25 cellular contexts compared by ENCODE assay signal in genomic region chr1:15186846-15187151, GRCh38. TPM values are rescaled to one million over a fixed set of nuclear protein-coding genes. Genes with fewer than 3 reads are reported as not detected.
A peak's percentile ranks its signal among the peaks of the same experiment; 100 is the strongest.
DNase-seq lines count a peak whose midpoint lies in the region; ATAC-seq and TF ChIP-seq lines count a peak whose summit lies in the region.
"Had no signal": no experiment of that assay in that cellular context is flagged by ENCODE, and none has a peak within 500 bp of the region (broad histone marks: within the 10 kb centered on the region; RNA-seq: fewer than 3 reads in every experiment).

No MANE protein-coding gene starts in this region.

- H2AFZ ChIP-seq in SK-N-SH (ENCODE audit: low read depth) = no peak overlapping the region

- POLR2A ChIA-PET in SK-N-SH (lab: Yijun Ruan, JAX) = no interaction called here

- DNase-seq in H7 (peak; percentile 72), SK-N-SH (no peak), head of caudate nucleus (no peak), middle frontal gyrus (ENCODE audit: extremely low spot score, low spot score) (no peak)
- DNase-seq: ACHN; activated CD4-positive, alpha-beta T cell treated with anti-CD3 and anti-CD28 coated beads for 36 hours; activated naive CD4-positive, alpha-beta T cell treated with anti-CD3 and anti-CD28 coated beads, Interleukin-2, amount 10 ng/mL, durations not matched to agents 7 days and 5 days; amygdala; heart right ventricle; NCI-H1048; NCI-H1930; NCI-H226; NCI-H774; occipital lobe; SIG-M5; stimulated activated CD4-positive, alpha-beta T cell treated with anti-CD3 and anti-CD28 coated beads, Interleukin-12 subunit alpha, Interleukin-12 subunit beta, amount 100 ng/mL, for 4 hours; stimulated activated naive CD8-positive, alpha-beta T cell treated with anti-CD3 and anti-CD28 coated beads, Interleukin-15, amount 100 ng/mL, for 72 hours; upper lobe of left lung had no signal

- H3K9ac ChIP-seq in SK-N-SH (no peak overlapping the region), iPS-20b (ENCODE audit: low read depth, low read length) (peak overlapping the region; percentile 23; the same call in 1 of the 2 replicates), rectal smooth muscle tissue (ENCODE audit: low read length) (no peak overlapping the region)
- H3K9ac ChIP-seq: BLaER1 had no signal

- H3K36me3 ChIP-seq in H7 (replicated peaks; ENCODE audit: control insufficient read depth, insufficient read depth, low read length) (no peaks in the 10 kb centered on the region), SK-N-SH (replicated peaks in 1 of 2; ENCODE audit: control insufficient read depth in 1 of 2, insufficient read depth in 2 of 2, low read length in 1 of 2) (no peaks in the 10 kb centered on the region), iPS-20b (ENCODE audit: insufficient read depth, low read depth, low read length) (no peaks in the 10 kb centered on the region), rectal smooth muscle tissue (ENCODE audit: control insufficient read depth, insufficient read depth, low read length) (no peaks in the 10 kb centered on the region)
- H3K36me3 ChIP-seq: BLaER1, cardiac muscle cell, heart right ventricle, upper lobe of left lung had no signal

- peaks cover 18 to 55% of the 10 kb centered on the region in 2 experiments; a peak in 3 of 4 replicates for H3K4me1 ChIP-seq in SK-N-SH (ENCODE audit: control insufficient read depth in 1 of 2, insufficient read depth in 2 of 2, low read depth in 1 of 2, low read length in 1 of 2)
- H3K4me1 ChIP-seq in iPS-20b (ENCODE audit: insufficient read depth, low read length) = peaks cover 13% of the 10 kb centered on the region; the same call in 1 of the 2 replicates
- H3K4me1 ChIP-seq in rectal smooth muscle tissue (ENCODE audit: control insufficient read depth, insufficient read depth, low read length) = peaks cover 22% of the 10 kb centered on the region

- no peak for TF ChIP-seq EP300 in SK-N-SH (IDR thresholded peaks at IDR 0.05; ENCODE audit: borderline replicate concordance in 1 of 2, low read depth in 1 of 2, low read length in 1 of 2)

- peak overlapping the region in 1 of 2 experiments; percentile 89; a peak in 2 of 4 replicates for H3K27ac ChIP-seq in SK-N-SH (ENCODE audit: low read depth in 2 of 2, low read length in 1 of 2)
- peak overlapping the region; percentile 70 for H3K27ac ChIP-seq in iPS-20b (ENCODE audit: low read length)
- peak overlapping the region; percentile 42 for H3K27ac ChIP-seq in rectal smooth muscle tissue (ENCODE audit: low read depth, low read length)
- H3K27ac ChIP-seq: BLaER1 had no signal

- ATAC-seq in GM21360 (IDR thresholded peaks at IDR 0.05; ENCODE audit: unreplicated experiment) (no peak), GM19463 (IDR thresholded peaks at IDR 0.05; ENCODE audit: unreplicated experiment) (no peak)
- ATAC-seq: activated CD4-positive, alpha-beta T cell treated with anti-CD3 and anti-CD28 coated beads for 36 hours; heart right ventricle; stimulated activated naive CD8-positive, alpha-beta T cell treated with anti-CD3 and anti-CD28 coated beads, Interleukin-15, amount 100 ng/mL, for 72 hours had no signal

- H3K9me2 ChIP-seq in SK-N-SH = no peaks in the 10 kb centered on the region

- H3K4me3 ChIP-seq in H7 (ENCODE audit: insufficient read depth, low read depth, low read length) (no peak overlapping the region), SK-N-SH (ENCODE audit: low read depth in 2 of 2, low read length in 1 of 2) (no peak overlapping the region), iPS-20b (ENCODE audit: low read length) (no peak overlapping the region; the same call in 1 of the 2 replicates), rectal smooth muscle tissue (ENCODE audit: low read length) (no peak overlapping the region)
- H3K4me3 ChIP-seq: BLaER1, cardiac muscle cell, heart right ventricle, upper lobe of left lung had no signal

- WGBS in SK-N-SH (ENCODE audit: low lambda C conversion rate) = 36% methylated on average over 2 of the region's 6 CpGs

- no peak overlapping the region for H3K4me2 ChIP-seq in SK-N-SH

- no peaks in the 10 kb centered on the region for H3K9me3 ChIP-seq in SK-N-SH
- no peaks in the 10 kb centered on the region for H3K9me3 ChIP-seq in iPS-20b (ENCODE audit: insufficient read depth, low read depth, low read length)
- H3K9me3 ChIP-seq: BLaER1, heart right ventricle, upper lobe of left lung had no signal

- no peaks in the 10 kb centered on the region for H4K20me1 ChIP-seq in SK-N-SH (ENCODE audit: insufficient read depth)
- H4K20me1 ChIP-seq: BLaER1 had no signal

- CTCF ChIA-PET in SK-N-SH (lab: Yijun Ruan, JAX) = interaction anchor here (1.0 to 17.5 kb wide), 2 partner anchors 14 to 33 kb away, joined by 3 to 132 read pairs; partner anchors contain the start of gene TMEM51

- intact Hi-C loops in head of caudate nucleus (cut with DNase I) = no loop called here

- H3K27me3 ChIP-seq in H7 (ENCODE audit: control insufficient read depth, insufficient read depth, low read length) (no peaks in the 10 kb centered on the region), SK-N-SH (ENCODE audit: insufficient read depth) (no peaks in the 10 kb centered on the region), iPS-20b (ENCODE audit: insufficient read depth, low read length) (no peaks in the 10 kb centered on the region), rectal smooth muscle tissue (ENCODE audit: control insufficient read depth, insufficient read depth, low read length) (no peaks in the 10 kb centered on the region)
- H3K27me3 ChIP-seq: BLaER1, cardiac muscle cell, heart right ventricle, upper lobe of left lung had no signal

- TF ChIP-seq CTCF in SK-N-SH (IDR thresholded peaks at IDR 0.05) = no peak

- no peaks in the 10 kb centered on the region for H3F3A ChIP-seq in SK-N-SH (replicated peaks; ENCODE audit: insufficient read depth)

- no peak for TF ChIP-seq RAD21 in SK-N-SH (IDR thresholded peaks at IDR 0.05; ENCODE audit: low read length)

- no peaks in the 10 kb centered on the region; the same call in 1 of the 2 replicates for H3K79me2 ChIP-seq in SK-N-SH (ENCODE audit: insufficient read depth)

TF ChIP-seq in SK-N-SH, 30 proteins besides CTCF, POLR2A, EP300 and RAD21:
- TF ChIP-seq MXI1 (IDR thresholded peaks at IDR 0.05; ENCODE audit: low read depth, low read length) (peak; percentile 1; the same call in 1 of the 2 replicates), NFIC (IDR thresholded peaks at IDR 0.05; ENCODE audit: borderline replicate concordance) (no peak)

RNA-seq across cellular contexts. Expression of gene TMEM51, which starts 33.3 kb away (rescaled TPM):
- 9.8 and 11.9 TPM in 2 replicates for total RNA-seq in H7 (2014; rRNA removed; shearing (Covaris generic))
- polyA plus RNA-seq in SK-N-SH (2012; rRNA removed) = 20.5 and 25.6 TPM in 2 replicates
- polyA plus RNA-seq in SK-N-SH (2012; cell fraction: cytosol; rRNA removed) = 18.6 and 23.4 TPM in 2 replicates
- 18.5 and 19.6 TPM in 2 replicates for polyA plus RNA-seq in SK-N-SH (2012; cell fraction: nucleus; rRNA removed)
- total RNA-seq: OCI-LY7 had no signal
